In genomic region chr12:26723379-26724308, GRCh38 we compare ENCODE assay signal across 11 cellular contexts.
A peak's percentile ranks its signal among the peaks of the same experiment; 100 is the strongest.
DNase-seq lines count a peak whose midpoint lies in the region; ATAC-seq and TF ChIP-seq lines count a peak whose summit lies in the region.
"Had no signal": no experiment of that assay in that cellular context is flagged by ENCODE, and none has a peak within 500 bp of the region (broad histone marks: within the 10 kb centered on the region; RNA-seq: fewer than 3 reads in every experiment).

No MANE protein-coding gene starts in this region.

- no peak overlapping the region for H3K4ac ChIP-seq in mesenchymal stem cell (ENCODE audit: low read depth in 1 of 2, low read length in 2 of 2)

- no peak overlapping the region for H2BK5ac ChIP-seq in mesenchymal stem cell (ENCODE audit: low read depth, low read length, poor library complexity, severe bottlenecking)

- peak overlapping the region; percentile 82 for H3K27ac ChIP-seq in mesenchymal stem cell (ENCODE audit: low read length, poor library complexity, severe bottlenecking)

- 93% methylated on average over 7 of the region's 8 CpGs for WGBS in mesenchymal stem cell

- H3K4me3 Mint-ChIP-seq in naive thymus-derived CD8-positive, alpha-beta T cell: no peak overlapping the region

- no peaks in the 10 kb centered on the region for H3K9me3 ChIP-seq in mesenchymal stem cell (ENCODE audit: control insufficient read depth, low read length)

- H3K36me3 ChIP-seq in mesenchymal stem cell (ENCODE audit: control insufficient read depth in 1 of 2, insufficient read depth in 2 of 2, low read depth in 1 of 2, low read length in 2 of 2): peaks cover 0 to 4% of the 10 kb centered on the region in 2 experiments

- no peak overlapping the region for H2BK15ac ChIP-seq in mesenchymal stem cell (ENCODE audit: low read depth, poor library complexity, severe bottlenecking)

- no peak for TF ChIP-seq CTCF in LNCaP clone FGC (IDR thresholded peaks at IDR 0.05; ENCODE audit: control insufficient read depth, extremely low read depth, insufficient read depth)

- DNase-seq in AG08395 (ENCODE audit: low spot score): peak; percentile 24
- DNase-seq in LNCaP clone FGC (ENCODE audit: low read depth): peak; percentile 86
- peak; percentile 10 for DNase-seq in cerebellar cortex (ENCODE audit: low spot score)
- peak; percentile 53 for DNase-seq in mesenchymal stem cell
- no peak for DNase-seq in activated effector memory CD4-positive, alpha-beta T cell treated with Interleukin-2 at 50 U/mL for 16 hours
- no peak for DNase-seq in retina
- no peak for DNase-seq in cortex of kidney (lab: John Stamatoyannopoulos, UW)
- DNase-seq in naive thymus-derived CD8-positive, alpha-beta T cell: no peak
- DNase-seq: activated CD4-positive, alpha-beta T cell treated with anti-CD3 and anti-CD28 coated beads for 1 hour; left colon; NCI-H526 had no signal

- peaks cover 2 to 17% (median 14%) of the 10 kb centered on the region in 4 donors for H3K4me1 Mint-ChIP-seq in naive thymus-derived CD8-positive, alpha-beta T cell

- peak overlapping the region; percentile 40 for H2AK5ac ChIP-seq in mesenchymal stem cell (ENCODE audit: low read length, severe bottlenecking)

- no peaks in the 10 kb centered on the region for H3K9me3 Mint-ChIP-seq in naive thymus-derived CD8-positive, alpha-beta T cell

- ATAC-seq in naive thymus-derived CD8-positive, alpha-beta T cell: no peak
- ATAC-seq: left colon had no signal

- no peak overlapping the region for H2BK12ac ChIP-seq in mesenchymal stem cell (ENCODE audit: low read length in 2 of 2)

- no peak overlapping the region for H2BK120ac ChIP-seq in mesenchymal stem cell (ENCODE audit: low read depth, low read length)

- H3K36me3 Mint-ChIP-seq in naive thymus-derived CD8-positive, alpha-beta T cell: peaks cover 5 to 40% (median 12%) of the 10 kb centered on the region in 3 donors

- H3K14ac ChIP-seq in mesenchymal stem cell (ENCODE audit: low read length in 2 of 2): no peak overlapping the region

- H3K9ac ChIP-seq in mesenchymal stem cell (ENCODE audit: low read length): peak overlapping the region; percentile 59

- H4K8ac ChIP-seq in mesenchymal stem cell (ENCODE audit: low read length): no peak overlapping the region

- H3K18ac ChIP-seq in mesenchymal stem cell (ENCODE audit: low read depth in 1 of 2, low read length in 2 of 2): no peak overlapping the region

- H3K4me1 ChIP-seq in mesenchymal stem cell (ENCODE audit: control insufficient read depth, insufficient read depth, low read depth, low read length): peaks cover 6% of the 10 kb centered on the region

- H3K23ac ChIP-seq in mesenchymal stem cell (ENCODE audit: low read length in 2 of 2): no peak overlapping the region

- peaks cover 15% of the 10 kb centered on the region for H3K79me1 ChIP-seq in mesenchymal stem cell (replicated peaks; ENCODE audit: low read length, poor library complexity, severe bottlenecking)

- no peak overlapping the region for H4K91ac ChIP-seq in mesenchymal stem cell (ENCODE audit: low read length)

- H3K27me3 Mint-ChIP-seq in naive thymus-derived CD8-positive, alpha-beta T cell: no peaks in the 10 kb centered on the region

- H3K27ac Mint-ChIP-seq in naive thymus-derived CD8-positive, alpha-beta T cell: no peak overlapping the region

- no peak overlapping the region for H3K4me2 ChIP-seq in mesenchymal stem cell (ENCODE audit: low read length, poor library complexity, severe bottlenecking)

- POLR2A ChIA-PET in naive thymus-derived CD8-positive, alpha-beta T cell (lab: Charles Lee): interaction anchor here (0.6 kb wide), 1 partner anchor 227 kb away, joined by 5 read pairs; no protein-coding TSS in a partner anchor

- H3K27me3 ChIP-seq in mesenchymal stem cell (ENCODE audit: control insufficient read depth in 1 of 2, insufficient read depth in 1 of 2, low read length in 2 of 2): no peaks in the 10 kb centered on the region

- H3K4me3 ChIP-seq in LNCaP clone FGC (ENCODE audit: low read depth, low read length): no peak overlapping the region
- no peak overlapping the region for H3K4me3 ChIP-seq in mesenchymal stem cell (ENCODE audit: insufficient read depth in 1 of 2, low read depth in 1 of 2, low read length in 2 of 2)

- H2AFZ ChIP-seq in mesenchymal stem cell (ENCODE audit: low read depth, low read length): no peak overlapping the region

Comparison
In these comparisons a context has a peak if more than half of its experiments do, and no peak if none do; other contexts are left out.
1. DNase-seq: peak in AG08395 (single experiment), LNCaP clone FGC (single experiment), cerebellar cortex (single experiment) and mesenchymal stem cell (single experiment); none in activated effector memory CD4-positive, alpha-beta T cell treated with Interleukin-2 at 50 U/mL for 16 hours (single experiment), retina (single experiment), cortex of kidney (single experiment) and naive thymus-derived CD8-positive, alpha-beta T cell (0 of 10).